ENCODE assay signal across 22 cellular contexts in the genomic region with DNA sequence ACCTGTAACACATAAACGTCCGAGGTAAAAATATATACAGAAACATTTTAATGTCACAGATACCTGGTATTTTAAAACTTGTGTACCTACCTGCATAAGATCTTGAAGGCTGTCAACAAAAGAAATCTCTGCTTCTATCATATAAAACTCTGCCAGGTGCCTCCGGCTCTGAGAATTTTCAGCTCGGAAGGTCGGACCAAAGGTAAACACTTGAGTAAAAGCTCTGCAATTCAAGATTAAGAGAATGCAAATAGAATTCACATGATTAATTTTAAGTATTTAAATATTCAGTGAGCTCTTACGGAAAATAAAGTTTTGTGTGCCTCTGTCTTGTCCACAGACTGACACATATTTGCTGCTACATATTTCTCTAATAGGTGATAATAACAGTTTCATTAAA.
"Had no signal": no experiment of that assay in that cellular context is flagged by ENCODE, and none has a peak within 500 bp of the region (broad histone marks: within the 10 kb centered on the region; RNA-seq: fewer than 3 reads in every experiment).

No MANE protein-coding gene starts in this region.

- H3K9me3 ChIP-seq: esophagus muscularis mucosa, gastroesophageal sphincter, heart left ventricle had no signal

- H3K4me3 ChIP-seq: coronary artery, dorsolateral prefrontal cortex, esophagus muscularis mucosa, gastroesophageal sphincter, heart left ventricle, hepatocyte, lung had no signal

- DNase-seq: dermis blood vessel endothelial cell; dorsolateral prefrontal cortex; effector CD4-positive, alpha-beta T cell; effector memory CD4-positive, alpha-beta T cell; foreskin keratinocyte; heart left ventricle; hypothalamus; immature natural killer cell; islet precursor cell; kidney; kidney glomerular epithelial cell; left colon; left ventricle myocardium superior; mammary epithelial cell; midbrain; naive B cell had no signal

- ATAC-seq: foreskin keratinocyte, gastroesophageal sphincter, heart left ventricle, left colon, left lobe of liver, left ventricle myocardium superior had no signal

- H3K4me1 ChIP-seq: foreskin keratinocyte had no signal

- H3K79me2 ChIP-seq: hepatocyte had no signal

- H3K4me2 ChIP-seq: hepatocyte had no signal

- H3K27me3 ChIP-seq: dorsolateral prefrontal cortex, esophagus muscularis mucosa, foreskin keratinocyte, gastroesophageal sphincter, heart left ventricle, hepatocyte had no signal

- H3K27ac ChIP-seq: coronary artery, dorsolateral prefrontal cortex, esophagus muscularis mucosa, foreskin keratinocyte, gastroesophageal sphincter, heart left ventricle, hepatocyte had no signal
